In the genomic region with DNA sequence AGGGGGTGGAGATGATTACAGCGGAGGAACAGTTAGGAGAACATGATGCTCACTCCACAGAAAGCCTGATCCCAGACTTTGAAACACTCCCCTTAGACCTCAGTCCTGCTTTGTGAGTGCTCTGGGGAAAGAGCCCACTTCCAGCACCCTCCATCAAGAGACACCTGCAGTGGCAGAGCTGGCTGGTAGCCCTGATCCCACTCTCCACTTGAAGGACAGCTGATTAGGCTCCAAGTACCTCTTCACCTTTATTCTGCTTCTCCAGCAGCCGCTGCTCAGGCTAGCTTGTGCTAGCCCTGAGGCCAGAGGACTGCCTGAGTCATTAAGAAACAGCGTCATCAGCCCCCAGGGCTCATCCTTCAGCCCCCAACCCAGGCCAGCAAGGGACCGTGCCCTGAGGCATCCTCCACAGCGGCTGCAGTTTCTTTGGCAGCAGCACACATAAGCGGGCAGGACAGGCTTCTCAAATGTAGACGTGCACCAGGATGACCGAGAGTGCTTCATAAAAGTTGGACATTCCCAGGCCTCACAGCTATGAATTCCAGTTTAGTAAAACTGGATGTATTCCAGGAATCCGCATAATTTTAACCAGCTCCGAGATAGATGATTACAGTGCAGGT, we compare ENCODE assay signal across 16 cellular contexts.
DNase-seq lines count a peak whose midpoint lies in the region; TF ChIP-seq lines count a peak whose summit lies in the region.
"Had no signal": no experiment of that assay in that cellular context is flagged by ENCODE, and none has a peak within 500 bp of the region (broad histone marks: within the 10 kb centered on the region; RNA-seq: fewer than 3 reads in every experiment).

No MANE protein-coding gene starts in this region.

- H3K23ac ChIP-seq in trophoblast cell (ENCODE audit: low read length), result no peak overlapping the region

- no peak overlapping the region for H2AFZ ChIP-seq in trophoblast cell (ENCODE audit: insufficient read depth, low read length, poor library complexity)

- H4K12ac ChIP-seq in trophoblast cell (ENCODE audit: low read depth, low read length), result no peak overlapping the region

- no peaks in the 10 kb centered on the region for H3K79me2 ChIP-seq in trophoblast cell (ENCODE audit: control insufficient read depth, insufficient read depth, low read length, poor library complexity)

- H3K36me3 ChIP-seq in trophoblast cell (ENCODE audit: control insufficient read depth in 1 of 2, insufficient read depth in 2 of 2, low read length in 2 of 2), result no peaks in the 10 kb centered on the region
- no peaks in the 10 kb centered on the region for H3K36me3 ChIP-seq in Peyer's patch
- H3K36me3 ChIP-seq: BLaER1, SJSA1 had no signal

- H3K27me3 ChIP-seq in trophoblast cell (ENCODE audit: insufficient read depth, low read length) (no peaks in the 10 kb centered on the region), Peyer's patch (no peaks in the 10 kb centered on the region)
- H3K27me3 ChIP-seq: BLaER1, SJSA1 had no signal

- TF ChIP-seq POLR2A in Peyer's patch (IDR thresholded peaks at IDR 0.05), result no peak

- H2BK12ac ChIP-seq in trophoblast cell (ENCODE audit: low read length), result no peak overlapping the region

- no peak overlapping the region for H4K91ac ChIP-seq in trophoblast cell (ENCODE audit: low read depth, low read length)

- H2BK120ac ChIP-seq in trophoblast cell (ENCODE audit: insufficient read depth, low read length, poor library complexity), result no peak overlapping the region

- no peak overlapping the region for H2AK5ac ChIP-seq in trophoblast cell (ENCODE audit: low read length)

- H3K9me3 ChIP-seq in trophoblast cell (ENCODE audit: insufficient read depth, low read depth, low read length), result peaks cover 3% of the 10 kb centered on the region
- H3K9me3 ChIP-seq in Peyer's patch, result no peaks in the 10 kb centered on the region
- H3K9me3 ChIP-seq: BLaER1, SJSA1 had no signal

- no peak overlapping the region for H3K9ac ChIP-seq in trophoblast cell (ENCODE audit: low read length)
- H3K9ac ChIP-seq: BLaER1 had no signal

- H3K4me1 ChIP-seq in trophoblast cell (ENCODE audit: control insufficient read depth in 1 of 2, insufficient read depth in 2 of 2, low read length in 2 of 2) (peaks cover 0 to 2% of the 10 kb centered on the region in 2 experiments), Peyer's patch (no peaks in the 10 kb centered on the region)
- H3K4me1 ChIP-seq: SJSA1 had no signal

- no peak overlapping the region for H3K14ac ChIP-seq in trophoblast cell (ENCODE audit: low read length)

- H3K79me1 ChIP-seq in trophoblast cell (ENCODE audit: low read length), result no peaks in the 10 kb centered on the region

- no peak overlapping the region for H3K18ac ChIP-seq in trophoblast cell (ENCODE audit: low read length)

- no peak for TF ChIP-seq CTCF in Peyer's patch (IDR thresholded peaks at IDR 0.05)

- H3K4me2 ChIP-seq in trophoblast cell (ENCODE audit: low read length), result no peak overlapping the region
- H3K4me2 ChIP-seq: BLaER1 had no signal

- no peak overlapping the region for H3K4me3 ChIP-seq in trophoblast cell (ENCODE audit: low read depth, low read length)
- no peak overlapping the region for H3K4me3 ChIP-seq in Peyer's patch
- H3K4me3 ChIP-seq: BLaER1, SJSA1 had no signal

- H3K27ac ChIP-seq in trophoblast cell (ENCODE audit: low read depth, low read length) (no peak overlapping the region), Peyer's patch (no peak overlapping the region)
- H3K27ac ChIP-seq: 22Rv1, BLaER1, RWPE1, SJSA1 had no signal

- DNase-seq in NCI-H1417 (lab: John Stamatoyannopoulos, UW) (peak; percentile 52 to 89 (median 85)), NCI-H1417 treated with DMSO at 0.1 percent for 48 hours (lab: John Stamatoyannopoulos, UW) (no peak), NCI-H2029 (lab: John Stamatoyannopoulos, UW) (peak; percentile 81), NCI-H524 treated with DMSO at 0.1 percent for 48 hours (lab: John Stamatoyannopoulos, UW) (peak; percentile 13), trophoblast cell (peak; percentile 99 to 100), HPDE6-E6E7 (ENCODE audit: extremely low spot score) (no peak), Peyer's patch (no peak), NCI-H1048 (lab: John Stamatoyannopoulos, UW) (no peak)
- DNase-seq: CD8-positive, alpha-beta T cell; NCI-H1694 treated with DMSO at 0.1 percent for 48 hours; NCI-H2227 treated with DMSO at 0.1 percent for 48 hours; T-helper 2 cell had no signal

- 100% methylated on average over 1 of the region's 10 CpGs for WGBS in trophoblast cell (ENCODE audit: extremely low coverage, insufficient coverage, insufficient read length)

- no peak overlapping the region for H3K4ac ChIP-seq in trophoblast cell (ENCODE audit: low read depth, low read length)

- no peak overlapping the region for H2BK5ac ChIP-seq in trophoblast cell (ENCODE audit: low read depth, low read length, poor library complexity)

- no peak overlapping the region for H4K8ac ChIP-seq in trophoblast cell (ENCODE audit: low read depth, low read length)

Comparison
In these comparisons a context has a peak if more than half of its experiments do, and no peak if none do; other contexts are left out.
1. DNase-seq: peak in NCI-H1417 (3 of 3), NCI-H2029 (single experiment), NCI-H524 treated with DMSO at 0.1 percent for 48 hours (single experiment) and trophoblast cell (2 of 2); none in NCI-H1417 treated with DMSO at 0.1 percent for 48 hours (single experiment), HPDE6-E6E7 (single experiment), Peyer's patch (0 of 3) and NCI-H1048 (single experiment).